Comparison of ENCODE assay signal across 8 cellular contexts in the genomic region with DNA sequence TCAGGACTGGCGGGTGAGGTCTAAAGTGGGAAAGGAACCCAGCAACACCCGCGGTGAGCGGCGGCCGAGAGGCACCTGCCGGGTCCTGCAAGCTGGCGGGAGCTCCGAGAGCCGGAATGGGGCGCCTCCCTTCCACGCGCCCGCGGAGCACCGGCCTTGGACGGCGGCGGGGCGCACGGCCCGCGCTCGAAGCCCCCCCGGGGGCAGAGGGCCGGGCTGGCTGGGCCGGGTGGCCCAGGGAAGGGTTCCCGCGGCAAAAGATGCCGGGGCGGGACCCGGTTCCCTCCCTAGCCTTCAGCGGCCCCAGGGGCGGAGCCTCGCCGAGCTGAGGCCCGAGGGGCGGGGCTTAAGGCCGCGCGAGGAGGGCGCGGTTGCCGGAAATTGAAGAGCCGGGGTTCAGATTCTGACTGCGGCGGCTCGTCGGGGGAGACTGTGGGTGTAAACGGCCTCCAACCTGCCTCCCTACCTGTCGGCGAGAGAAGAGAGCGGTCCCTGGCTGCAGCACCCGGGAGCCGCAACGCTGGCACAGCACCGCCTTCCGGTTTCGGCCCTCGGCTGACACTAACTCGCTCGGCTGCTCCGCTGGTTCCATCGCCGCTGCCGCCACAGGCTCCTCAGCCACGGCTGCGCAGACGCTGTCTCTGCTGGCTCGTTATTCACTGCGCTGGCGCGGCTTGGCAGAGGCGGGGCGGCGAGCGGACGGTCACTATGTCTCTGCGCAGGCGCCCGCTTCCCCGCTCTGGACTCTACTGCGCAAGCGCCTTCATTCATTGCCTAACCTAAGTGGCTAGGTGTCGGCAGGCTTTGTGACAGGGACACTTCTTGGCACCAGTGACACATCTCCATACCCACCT. TPM values are rescaled to one million over a fixed set of nuclear protein-coding genes. Genes with fewer than 3 reads are reported as not detected.
DNase-seq lines count a peak whose midpoint lies in the region; ATAC-seq and TF ChIP-seq lines count a peak whose summit lies in the region.

RABIF (minus strand) TSS at position 643 of the 854 bp plus-strand sequence; CDS start at position 592, 51 bp downstream.

- H3K27ac ChIP-seq in RWPE2 (ENCODE audit: poor library complexity, severe bottlenecking) = peak within 1 kb of the TSS; percentile 73

- peaks cover 24% of the 10 kb centered on the region for H3K36me3 ChIP-seq in RWPE2 (ENCODE audit: low read depth)

- H3K4me3 ChIP-seq in RWPE2 (ENCODE audit: severe bottlenecking) = peak within 1 kb of the TSS; percentile 90

- peak; percentile 95 for ATAC-seq in RWPE2 (ENCODE audit: low read depth)

- H3K4me3 Mint-ChIP-seq in activated T-helper 2 cell treated with anti-CD3 and anti-CD28 coated beads, Interferon-gamma antibody, Interleukin-2, Interleukin-4, amounts not matched to agents 10 μg/mL and 5 μg/mL and 100 μg/mL, durations not matched to agents 14 hours and 24 hours and 36 hours (ENCODE audit: low read depth) = peak within 1 kb of the TSS; percentile 97
- H3K4me3 Mint-ChIP-seq in nephron = peak within 1 kb of the TSS; percentile 91 to 96 (median 94)
- peak within 1 kb of the TSS; percentile 91 for H3K4me3 Mint-ChIP-seq in stimulated activated naive CD8-positive, alpha-beta T cell treated with anti-CD3 and anti-CD28 coated beads, Interleukin-15, Interleukin-2, amounts not matched to agents 100 ng/mL and 50 ng/mL, for 24 hours

- peak; percentile 15 for TF ChIP-seq CTCF in RWPE2 (IDR thresholded peaks at IDR 0.05; ENCODE audit: poor library complexity, severe bottlenecking)
- peak in 2 of 3 experiments; percentile 16 to 20 for TF ChIP-seq CTCF in nephron (IDR thresholded peaks at IDR 0.05; ENCODE audit: unreplicated experiment in 3 of 3)

- DNase-seq in EL (peak; percentile 94), H4 (ENCODE audit: low spot score) (peak; percentile 94), LoVo (ENCODE audit: low spot score) (peak; percentile 98), RWPE2 (ENCODE audit: low spot score) (peak; percentile 94), fibroblast of peridontal ligament (ENCODE audit: extremely low read depth) (peak; percentile 90)
- DNase-seq in activated T-helper 2 cell treated with anti-CD3 and anti-CD28 coated beads, Interferon-gamma antibody, Interleukin-2, Interleukin-4, amounts not matched to agents 10 μg/mL and 5 μg/mL and 100 μg/mL, durations not matched to agents 14 hours and 24 hours and 36 hours (ENCODE audit: low spot score) = peak; percentile 96

- H3K27ac Mint-ChIP-seq in activated T-helper 2 cell treated with anti-CD3 and anti-CD28 coated beads, Interferon-gamma antibody, Interleukin-2, Interleukin-4, amounts not matched to agents 10 μg/mL and 5 μg/mL and 100 μg/mL, durations not matched to agents 14 hours and 24 hours and 36 hours = peak within 1 kb of the TSS; percentile 99
- H3K27ac Mint-ChIP-seq in nephron = peak within 1 kb of the TSS; percentile 85 to 92 (median 92)
- H3K27ac Mint-ChIP-seq in stimulated activated naive CD8-positive, alpha-beta T cell treated with anti-CD3 and anti-CD28 coated beads, Interleukin-15, Interleukin-2, amounts not matched to agents 100 ng/mL and 50 ng/mL, for 24 hours = peak within 1 kb of the TSS; percentile 94

- H3K4me1 ChIP-seq in RWPE2 (ENCODE audit: insufficient read depth, poor library complexity, severe bottlenecking) = peaks cover 7% of the 10 kb centered on the region

- peaks cover 16% of the 10 kb centered on the region for H3K4me1 Mint-ChIP-seq in activated T-helper 2 cell treated with anti-CD3 and anti-CD28 coated beads, Interferon-gamma antibody, Interleukin-2, Interleukin-4, amounts not matched to agents 10 μg/mL and 5 μg/mL and 100 μg/mL, durations not matched to agents 14 hours and 24 hours and 36 hours (ENCODE audit: low read depth)
- H3K4me1 Mint-ChIP-seq in nephron = peaks cover 8% of the 10 kb centered on the region
- H3K4me1 Mint-ChIP-seq in stimulated activated naive CD8-positive, alpha-beta T cell treated with anti-CD3 and anti-CD28 coated beads, Interleukin-15, Interleukin-2, amounts not matched to agents 100 ng/mL and 50 ng/mL, for 24 hours (ENCODE audit: low read depth) = peaks cover 22% of the 10 kb centered on the region

- H3K36me3 Mint-ChIP-seq in activated T-helper 2 cell treated with anti-CD3 and anti-CD28 coated beads, Interferon-gamma antibody, Interleukin-2, Interleukin-4, amounts not matched to agents 10 μg/mL and 5 μg/mL and 100 μg/mL, durations not matched to agents 14 hours and 24 hours and 36 hours (ENCODE audit: low read depth) = peaks cover 28% of the 10 kb centered on the region
- H3K36me3 Mint-ChIP-seq in nephron (ENCODE audit: low read depth) = peaks cover 17% of the 10 kb centered on the region
- H3K36me3 Mint-ChIP-seq in stimulated activated naive CD8-positive, alpha-beta T cell treated with anti-CD3 and anti-CD28 coated beads, Interleukin-15, Interleukin-2, amounts not matched to agents 100 ng/mL and 50 ng/mL, for 24 hours (ENCODE audit: low read depth) = peaks cover 26% of the 10 kb centered on the region

- no peaks in the 10 kb centered on the region for H3K9me3 ChIP-seq in RWPE2 (ENCODE audit: severe bottlenecking)

- no peaks in the 10 kb centered on the region for H3K9me3 Mint-ChIP-seq in activated T-helper 2 cell treated with anti-CD3 and anti-CD28 coated beads, Interferon-gamma antibody, Interleukin-2, Interleukin-4, amounts not matched to agents 10 μg/mL and 5 μg/mL and 100 μg/mL, durations not matched to agents 14 hours and 24 hours and 36 hours
- H3K9me3 Mint-ChIP-seq in nephron = no peaks in the 10 kb centered on the region
- no peaks in the 10 kb centered on the region for H3K9me3 Mint-ChIP-seq in stimulated activated naive CD8-positive, alpha-beta T cell treated with anti-CD3 and anti-CD28 coated beads, Interleukin-15, Interleukin-2, amounts not matched to agents 100 ng/mL and 50 ng/mL, for 24 hours

- intact Hi-C loops in activated T-helper 2 cell treated with anti-CD3 and anti-CD28 coated beads, Interferon-gamma antibody, Interleukin-2, Interleukin-4, amounts not matched to agents 10 μg/mL and 5 μg/mL and 100 μg/mL, durations not matched to agents 14 hours and 24 hours and 36 hours (cut with micrococcal nuclease) = loop anchor here (1.0 to 10.0 kb wide), 7 partner anchors 39 to 544 kb away; partner anchors contain the start of genes ADIPOR1, CYB5R1, KLHL12 and PCAT6

- no peaks in the 10 kb centered on the region for H3K27me3 ChIP-seq in RWPE2 (ENCODE audit: insufficient read depth, poor library complexity, severe bottlenecking)

- H3K27me3 Mint-ChIP-seq in activated T-helper 2 cell treated with anti-CD3 and anti-CD28 coated beads, Interferon-gamma antibody, Interleukin-2, Interleukin-4, amounts not matched to agents 10 μg/mL and 5 μg/mL and 100 μg/mL, durations not matched to agents 14 hours and 24 hours and 36 hours (ENCODE audit: low read depth) = no peaks in the 10 kb centered on the region
- no peaks in the 10 kb centered on the region for H3K27me3 Mint-ChIP-seq in nephron (ENCODE audit: low read depth)
- H3K27me3 Mint-ChIP-seq in stimulated activated naive CD8-positive, alpha-beta T cell treated with anti-CD3 and anti-CD28 coated beads, Interleukin-15, Interleukin-2, amounts not matched to agents 100 ng/mL and 50 ng/mL, for 24 hours = no peaks in the 10 kb centered on the region

RNA-seq across cellular contexts. Expression of gene RABIF, which starts in this region (rescaled TPM):
- total RNA-seq in H4 (2014; rRNA removed; shearing (Covaris generic)) = 6.4 and 7.5 TPM in 2 replicates
- 13.1 and 15.5 TPM in 2 replicates for total RNA-seq in activated T-helper 2 cell treated with anti-CD3 and anti-CD28 coated beads, Interferon-gamma antibody, Interleukin-2, Interleukin-4, amounts not matched to agents 10 μg/mL and 5 μg/mL and 100 μg/mL, durations not matched to agents 14 hours and 24 hours and 36 hours

Comparison
In these comparisons a context has a peak if more than half of its experiments do, and no peak if none do; other contexts are left out.
1. Peak in every context shown above with its lines: DNase-seq, ATAC-seq, H3K4me3 ChIP-seq and H3K27ac ChIP-seq.